Comparison of ENCODE assay signal across 19 cellular contexts in genomic region chr20:23092861-23093543, GRCh38. TPM values are rescaled to one million over a fixed set of nuclear protein-coding genes. Genes with fewer than 3 reads are reported as not detected.
"Had no signal": no experiment of that assay in that cellular context is flagged by ENCODE, and none has a peak within 500 bp of the region (broad histone marks: within the 10 kb centered on the region; RNA-seq: fewer than 3 reads in every experiment).

No MANE protein-coding gene starts in this region.

- H3K4me3 Mint-ChIP-seq: activated naive CD8-positive, alpha-beta T cell treated with anti-CD3 and anti-CD28 coated beads, Interleukin-2, amount 10 ng/mL, durations not matched to agents 7 days and 5 days; activated T-cell treated with anti-CD3 and anti-CD28 coated beads, Interleukin-2, amount 50 U/mL, for 24 hours; neural crest cell; T-helper 1 cell treated with Interleukin-12 subunit alpha and Interleukin-12 subunit beta and Interleukin-4 antibody, amounts not matched to agents 30 μg/mL and 1 μg/mL, for 36 hours had no signal

- H3K36me3 ChIP-seq: heart left ventricle, ovary, stomach, thoracic aorta had no signal

- H3K4me3 ChIP-seq: heart left ventricle, ovary, stomach, thoracic aorta had no signal

- H3K9me3 ChIP-seq: heart left ventricle, ovary, stomach, thoracic aorta had no signal

- ATAC-seq: SK-N-SH treated with all-trans-retinoic acid at 6 μM for 48 hours had no signal

- H3K27me3 Mint-ChIP-seq: activated T-cell treated with anti-CD3 and anti-CD28 coated beads, Interleukin-2, amount 50 U/mL, for 24 hours had no signal

- H3K27me3 ChIP-seq: heart left ventricle, ovary had no signal

- H3K4me1 Mint-ChIP-seq: activated naive CD8-positive, alpha-beta T cell treated with anti-CD3 and anti-CD28 coated beads, Interleukin-2, amount 10 ng/mL, durations not matched to agents 7 days and 5 days had no signal

- H3K36me3 Mint-ChIP-seq: activated naive CD8-positive, alpha-beta T cell treated with anti-CD3 and anti-CD28 coated beads, Interleukin-2, amount 10 ng/mL, durations not matched to agents 7 days and 5 days had no signal

- H3K27ac Mint-ChIP-seq: activated naive CD8-positive, alpha-beta T cell treated with anti-CD3 and anti-CD28 coated beads, Interleukin-2, amount 10 ng/mL, durations not matched to agents 7 days and 5 days; activated T-cell treated with anti-CD3 and anti-CD28 coated beads, Interleukin-2, amount 50 U/mL, for 24 hours; T-helper 1 cell treated with Interleukin-12 subunit alpha and Interleukin-12 subunit beta and Interleukin-4 antibody, amounts not matched to agents 30 μg/mL and 1 μg/mL, for 36 hours had no signal

- H3K9me3 Mint-ChIP-seq: activated naive CD8-positive, alpha-beta T cell treated with anti-CD3 and anti-CD28 coated beads, Interleukin-2, amount 10 ng/mL, durations not matched to agents 7 days and 5 days; activated T-cell treated with anti-CD3 and anti-CD28 coated beads, Interleukin-2, amount 50 U/mL, for 24 hours; neural crest cell; T-helper 1 cell treated with Interleukin-12 subunit alpha and Interleukin-12 subunit beta and Interleukin-4 antibody, amounts not matched to agents 30 μg/mL and 1 μg/mL, for 36 hours had no signal

- H3K27ac ChIP-seq: ovary had no signal

- DNase-seq: activated CD4-positive, alpha-beta T cell treated with anti-CD3 and anti-CD28 coated beads, Interleukin-2, amount 50 U/mL, for 1 hour; activated CD4-positive, CD25-positive, alpha-beta regulatory T cell; activated naive CD8-positive, alpha-beta T cell treated with anti-CD3 and anti-CD28 coated beads, Interleukin-2, amount 10 ng/mL, durations not matched to agents 7 days and 5 days; anterior cingulate cortex; effector CD4-positive, alpha-beta T cell; heart left ventricle; ovary; stimulated activated CD4-positive, alpha-beta T cell treated with anti-CD3 and anti-CD28 coated beads, Interleukin-4, amount 100 ng/mL, for 24 hours; stomach had no signal

RNA-seq across cellular contexts. Expression of gene SSTR4, which starts 57.9 kb away (rescaled TPM):
- total RNA-seq: activated naive CD8-positive, alpha-beta T cell treated with anti-CD3 and anti-CD28 coated beads, Interleukin-2, amount 10 ng/mL, durations not matched to agents 7 days and 5 days; epithelial cell of proximal tubule; kidney epithelial cell; lower leg skin; mesenteric fat pad; neural crest cell; stomach; thoracic aorta; urinary bladder had no signal
- polyA plus RNA-seq: heart left ventricle, ovary, stomach had no signal
